Comparison of ENCODE assay signal across 1 cellular context in the genomic region with DNA sequence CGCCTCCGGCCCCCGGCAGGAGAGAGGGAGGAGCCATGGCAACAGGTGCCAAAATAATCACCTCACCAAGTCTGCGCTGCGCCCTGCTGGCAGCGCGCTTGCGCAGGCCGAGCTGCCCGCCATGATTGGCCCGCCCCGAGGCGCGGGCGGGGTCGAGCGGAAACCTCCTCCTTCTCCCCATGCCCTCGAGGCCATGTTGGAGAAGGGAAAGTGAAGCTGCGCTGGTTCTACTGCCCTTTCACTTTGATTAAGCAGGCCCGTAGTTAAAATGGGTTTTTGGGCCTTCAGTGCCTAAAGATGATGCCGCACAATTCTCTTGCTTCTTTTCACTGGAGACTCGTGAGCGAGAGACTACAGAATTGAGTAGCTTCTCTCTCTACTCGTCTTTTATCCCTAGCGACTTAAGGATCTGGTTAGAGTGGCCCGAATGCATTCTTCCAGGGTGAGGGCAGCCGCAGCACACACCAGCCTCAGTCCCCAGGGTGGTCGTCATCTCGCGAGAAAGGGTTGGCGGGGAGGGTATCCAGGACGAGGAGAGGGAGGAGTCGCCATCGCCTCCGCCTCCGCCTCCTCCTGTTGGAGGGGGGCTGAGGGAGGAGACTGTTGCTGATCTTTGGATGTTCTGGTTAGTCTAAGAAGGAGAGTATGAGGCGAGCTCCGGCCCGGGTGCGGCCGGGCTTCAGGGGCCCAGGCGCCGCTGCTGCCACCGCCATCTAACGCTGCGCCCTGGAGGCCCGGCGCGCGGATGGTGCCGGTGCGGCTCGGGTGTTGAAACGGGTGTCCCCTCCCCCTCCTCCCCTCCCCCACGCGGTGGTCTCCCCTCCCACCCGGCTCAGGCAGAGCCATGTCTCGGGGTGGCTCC.
TF ChIP-seq lines count a peak whose summit lies in the region.

A gene with protein sequence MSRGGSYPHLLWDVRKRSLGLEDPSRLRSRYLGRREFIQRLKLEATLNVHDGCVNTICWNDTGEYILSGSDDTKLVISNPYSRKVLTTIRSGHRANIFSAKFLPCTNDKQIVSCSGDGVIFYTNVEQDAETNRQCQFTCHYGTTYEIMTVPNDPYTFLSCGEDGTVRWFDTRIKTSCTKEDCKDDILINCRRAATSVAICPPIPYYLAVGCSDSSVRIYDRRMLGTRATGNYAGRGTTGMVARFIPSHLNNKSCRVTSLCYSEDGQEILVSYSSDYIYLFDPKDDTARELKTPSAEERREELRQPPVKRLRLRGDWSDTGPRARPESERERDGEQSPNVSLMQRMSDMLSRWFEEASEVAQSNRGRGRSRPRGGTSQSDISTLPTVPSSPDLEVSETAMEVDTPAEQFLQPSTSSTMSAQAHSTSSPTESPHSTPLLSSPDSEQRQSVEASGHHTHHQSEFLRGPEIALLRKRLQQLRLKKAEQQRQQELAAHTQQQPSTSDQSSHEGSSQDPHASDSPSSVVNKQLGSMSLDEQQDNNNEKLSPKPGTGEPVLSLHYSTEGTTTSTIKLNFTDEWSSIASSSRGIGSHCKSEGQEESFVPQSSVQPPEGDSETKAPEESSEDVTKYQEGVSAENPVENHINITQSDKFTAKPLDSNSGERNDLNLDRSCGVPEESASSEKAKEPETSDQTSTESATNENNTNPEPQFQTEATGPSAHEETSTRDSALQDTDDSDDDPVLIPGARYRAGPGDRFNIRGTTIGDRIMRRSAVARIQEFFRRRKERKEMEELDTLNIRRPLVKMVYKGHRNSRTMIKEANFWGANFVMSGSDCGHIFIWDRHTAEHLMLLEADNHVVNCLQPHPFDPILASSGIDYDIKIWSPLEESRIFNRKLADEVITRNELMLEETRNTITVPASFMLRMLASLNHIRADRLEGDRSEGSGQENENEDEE (plus strand): TSS at position 616 of the 862 bp plus-strand sequence. CDS start 229 bp downstream, at position 845.

TF ChIP-seq in HEK293, 187 proteins besides CTCF, POLR2A, EP300 and RAD21 (continued from another document and continues in another):
- TF ChIP-seq, protein P1, sequence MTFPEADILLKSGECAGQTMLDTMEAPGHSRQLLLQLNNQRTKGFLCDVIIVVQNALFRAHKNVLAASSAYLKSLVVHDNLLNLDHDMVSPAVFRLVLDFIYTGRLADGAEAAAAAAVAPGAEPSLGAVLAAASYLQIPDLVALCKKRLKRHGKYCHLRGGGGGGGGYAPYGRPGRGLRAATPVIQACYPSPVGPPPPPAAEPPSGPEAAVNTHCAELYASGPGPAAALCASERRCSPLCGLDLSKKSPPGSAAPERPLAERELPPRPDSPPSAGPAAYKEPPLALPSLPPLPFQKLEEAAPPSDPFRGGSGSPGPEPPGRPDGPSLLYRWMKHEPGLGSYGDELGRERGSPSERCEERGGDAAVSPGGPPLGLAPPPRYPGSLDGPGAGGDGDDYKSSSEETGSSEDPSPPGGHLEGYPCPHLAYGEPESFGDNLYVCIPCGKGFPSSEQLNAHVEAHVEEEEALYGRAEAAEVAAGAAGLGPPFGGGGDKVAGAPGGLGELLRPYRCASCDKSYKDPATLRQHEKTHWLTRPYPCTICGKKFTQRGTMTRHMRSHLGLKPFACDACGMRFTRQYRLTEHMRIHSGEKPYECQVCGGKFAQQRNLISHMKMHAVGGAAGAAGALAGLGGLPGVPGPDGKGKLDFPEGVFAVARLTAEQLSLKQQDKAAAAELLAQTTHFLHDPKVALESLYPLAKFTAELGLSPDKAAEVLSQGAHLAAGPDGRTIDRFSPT (tag by site-specific recombination; IDR thresholded peaks at IDR 0.05) = no peak
- TF ChIP-seq ZNF292 (tag by site-specific recombination; IDR thresholded peaks at IDR 0.05; ENCODE audit: borderline replicate concordance, low read depth) (no peak), GLI4 (tag by site-specific recombination; IDR thresholded peaks at IDR 0.05) (no peak), ZFP37 (tag by site-specific recombination; IDR thresholded peaks at IDR 0.05) (no peak), ZNF837 (tag by site-specific recombination; IDR thresholded peaks at IDR 0.05) (no peak), ZNF202 (tag by site-specific recombination; IDR thresholded peaks at IDR 0.05; ENCODE audit: borderline replicate concordance) (no peak), ZNF221 (tag by site-specific recombination; IDR thresholded peaks at IDR 0.05; ENCODE audit: borderline replicate concordance) (no peak), ZBTB8A (tag by site-specific recombination; IDR thresholded peaks at IDR 0.05) (peak; percentile 38; the same call in 1 of the 2 replicates), ZNF792 (tag by site-specific recombination; IDR thresholded peaks at IDR 0.05) (no peak), ZNF24 (tag by site-specific recombination; IDR thresholded peaks at IDR 0.05) (0 out of 2 replicates have a peak, but pooled peaks have one; percentile 73), ZNF266 (tag by site-specific recombination; IDR thresholded peaks at IDR 0.05; ENCODE audit: low read depth) (no peak), HOXD13 (CRISPR knock-in tag; IDR thresholded peaks at IDR 0.05; ENCODE audit: borderline replicate concordance) (no peak), KLF10 (tag by site-specific recombination; IDR thresholded peaks at IDR 0.05) (peak; percentile 68), ZBTB7A (tag by site-specific recombination; IDR thresholded peaks at IDR 0.05; ENCODE audit: low read depth) (peak; percentile 100), BCL11A (tag by site-specific recombination; IDR thresholded peaks at IDR 0.05; ENCODE audit: low read depth) (no peak), ZNF19 (tag by site-specific recombination; IDR thresholded peaks at IDR 0.05; ENCODE audit: low read depth) (no peak), YY2 (tag by site-specific recombination; IDR thresholded peaks at IDR 0.05) (peak; percentile 91), RBAK (tag by site-specific recombination; IDR thresholded peaks at IDR 0.05) (no peak), SP3 (tag by site-specific recombination; IDR thresholded peaks at IDR 0.05) (peak; percentile 98), SETDB1 (IDR thresholded peaks at IDR 0.05; ENCODE audit: insufficient read length, low read length) (no peak), ZNF555 (tag by site-specific recombination; conservative IDR thresholded peaks at IDR 0.05) (no peak), ZNF529 (tag by site-specific recombination; IDR thresholded peaks at IDR 0.05; ENCODE audit: insufficient replicate concordance) (no peak), ZNF791 (tag by site-specific recombination; IDR thresholded peaks at IDR 0.05) (no peak), ZNF585B (tag by site-specific recombination; IDR thresholded peaks at IDR 0.05) (no peak), ZNF132 (tag by site-specific recombination; IDR thresholded peaks at IDR 0.05; ENCODE audit: borderline replicate concordance) (no peak), ZNF37A (tag by site-specific recombination; IDR thresholded peaks at IDR 0.05) (no peak), ZNF501 (tag by site-specific recombination; IDR thresholded peaks at IDR 0.05) (peak; percentile 88), YY1 (tag by site-specific recombination; IDR thresholded peaks at IDR 0.05) (peak; percentile 99), ZNF341 (tag by site-specific recombination; IDR thresholded peaks at IDR 0.05; ENCODE audit: low read depth) (peak; percentile 88), OSR2 (tag by site-specific recombination; IDR thresholded peaks at IDR 0.05) (no peak), KLF9 (tag by site-specific recombination; IDR thresholded peaks at IDR 0.05; ENCODE audit: low read depth) (no peak)
- TF ChIP-seq, protein P2, sequence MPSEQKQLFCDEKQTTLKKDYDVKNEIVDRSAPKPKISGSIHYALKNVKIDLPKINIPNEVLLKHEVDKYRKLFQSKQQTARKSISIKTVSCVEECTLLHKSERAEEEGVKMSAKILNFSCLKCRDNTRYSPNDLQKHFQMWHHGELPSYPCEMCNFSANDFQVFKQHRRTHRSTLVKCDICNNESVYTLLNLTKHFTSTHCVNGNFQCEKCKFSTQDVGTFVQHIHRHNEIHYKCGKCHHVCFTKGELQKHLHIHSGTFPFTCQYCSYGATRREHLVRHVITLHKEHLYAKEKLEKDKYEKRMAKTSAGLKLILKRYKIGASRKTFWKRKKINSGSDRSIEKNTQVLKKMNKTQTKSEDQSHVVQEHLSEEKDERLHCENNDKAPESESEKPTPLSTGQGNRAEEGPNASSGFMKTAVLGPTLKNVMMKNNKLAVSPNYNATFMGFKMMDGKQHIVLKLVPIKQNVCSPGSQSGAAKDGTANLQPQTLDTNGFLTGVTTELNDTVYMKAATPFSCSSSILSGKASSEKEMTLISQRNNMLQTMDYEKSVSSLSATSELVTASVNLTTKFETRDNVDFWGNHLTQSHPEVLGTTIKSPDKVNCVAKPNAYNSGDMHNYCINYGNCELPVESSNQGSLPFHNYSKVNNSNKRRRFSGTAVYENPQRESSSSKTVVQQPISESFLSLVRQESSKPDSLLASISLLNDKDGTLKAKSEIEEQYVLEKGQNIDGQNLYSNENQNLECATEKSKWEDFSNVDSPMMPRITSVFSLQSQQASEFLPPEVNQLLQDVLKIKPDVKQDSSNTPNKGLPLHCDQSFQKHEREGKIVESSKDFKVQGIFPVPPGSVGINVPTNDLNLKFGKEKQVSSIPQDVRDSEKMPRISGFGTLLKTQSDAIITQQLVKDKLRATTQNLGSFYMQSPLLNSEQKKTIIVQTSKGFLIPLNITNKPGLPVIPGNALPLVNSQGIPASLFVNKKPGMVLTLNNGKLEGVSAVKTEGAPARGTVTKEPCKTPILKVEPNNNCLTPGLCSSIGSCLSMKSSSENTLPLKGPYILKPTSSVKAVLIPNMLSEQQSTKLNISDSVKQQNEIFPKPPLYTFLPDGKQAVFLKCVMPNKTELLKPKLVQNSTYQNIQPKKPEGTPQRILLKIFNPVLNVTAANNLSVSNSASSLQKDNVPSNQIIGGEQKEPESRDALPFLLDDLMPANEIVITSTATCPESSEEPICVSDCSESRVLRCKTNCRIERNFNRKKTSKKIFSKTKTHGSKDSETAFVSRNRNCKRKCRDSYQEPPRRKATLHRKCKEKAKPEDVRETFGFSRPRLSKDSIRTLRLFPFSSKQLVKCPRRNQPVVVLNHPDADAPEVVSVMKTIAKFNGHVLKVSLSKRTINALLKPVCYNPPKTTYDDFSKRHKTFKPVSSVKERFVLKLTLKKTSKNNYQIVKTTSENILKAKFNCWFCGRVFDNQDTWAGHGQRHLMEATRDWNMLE (tag by site-specific recombination; conservative IDR thresholded peaks at IDR 0.05; ENCODE audit: low read depth) = peak; percentile 56
- TF ChIP-seq, protein P3, sequence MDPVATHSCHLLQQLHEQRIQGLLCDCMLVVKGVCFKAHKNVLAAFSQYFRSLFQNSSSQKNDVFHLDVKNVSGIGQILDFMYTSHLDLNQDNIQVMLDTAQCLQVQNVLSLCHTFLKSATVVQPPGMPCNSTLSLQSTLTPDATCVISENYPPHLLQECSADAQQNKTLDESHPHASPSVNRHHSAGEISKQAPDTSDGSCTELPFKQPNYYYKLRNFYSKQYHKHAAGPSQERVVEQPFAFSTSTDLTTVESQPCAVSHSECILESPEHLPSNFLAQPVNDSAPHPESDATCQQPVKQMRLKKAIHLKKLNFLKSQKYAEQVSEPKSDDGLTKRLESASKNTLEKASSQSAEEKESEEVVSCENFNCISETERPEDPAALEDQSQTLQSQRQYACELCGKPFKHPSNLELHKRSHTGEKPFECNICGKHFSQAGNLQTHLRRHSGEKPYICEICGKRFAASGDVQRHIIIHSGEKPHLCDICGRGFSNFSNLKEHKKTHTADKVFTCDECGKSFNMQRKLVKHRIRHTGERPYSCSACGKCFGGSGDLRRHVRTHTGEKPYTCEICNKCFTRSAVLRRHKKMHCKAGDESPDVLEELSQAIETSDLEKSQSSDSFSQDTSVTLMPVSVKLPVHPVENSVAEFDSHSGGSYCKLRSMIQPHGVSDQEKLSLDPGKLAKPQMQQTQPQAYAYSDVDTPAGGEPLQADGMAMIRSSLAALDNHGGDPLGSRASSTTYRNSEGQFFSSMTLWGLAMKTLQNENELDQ (tag by site-specific recombination; IDR thresholded peaks at IDR 0.05; ENCODE audit: low read depth) = no peak
- TF ChIP-seq, protein P4, sequence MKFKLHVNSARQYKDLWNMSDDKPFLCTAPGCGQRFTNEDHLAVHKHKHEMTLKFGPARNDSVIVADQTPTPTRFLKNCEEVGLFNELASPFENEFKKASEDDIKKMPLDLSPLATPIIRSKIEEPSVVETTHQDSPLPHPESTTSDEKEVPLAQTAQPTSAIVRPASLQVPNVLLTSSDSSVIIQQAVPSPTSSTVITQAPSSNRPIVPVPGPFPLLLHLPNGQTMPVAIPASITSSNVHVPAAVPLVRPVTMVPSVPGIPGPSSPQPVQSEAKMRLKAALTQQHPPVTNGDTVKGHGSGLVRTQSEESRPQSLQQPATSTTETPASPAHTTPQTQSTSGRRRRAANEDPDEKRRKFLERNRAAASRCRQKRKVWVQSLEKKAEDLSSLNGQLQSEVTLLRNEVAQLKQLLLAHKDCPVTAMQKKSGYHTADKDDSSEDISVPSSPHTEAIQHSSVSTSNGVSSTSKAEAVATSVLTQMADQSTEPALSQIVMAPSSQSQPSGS (tag by site-specific recombination; IDR thresholded peaks at IDR 0.05; ENCODE audit: low read depth) = no peak; the same call in 1 of the 2 replicates
- TF ChIP-seq, protein P5, sequence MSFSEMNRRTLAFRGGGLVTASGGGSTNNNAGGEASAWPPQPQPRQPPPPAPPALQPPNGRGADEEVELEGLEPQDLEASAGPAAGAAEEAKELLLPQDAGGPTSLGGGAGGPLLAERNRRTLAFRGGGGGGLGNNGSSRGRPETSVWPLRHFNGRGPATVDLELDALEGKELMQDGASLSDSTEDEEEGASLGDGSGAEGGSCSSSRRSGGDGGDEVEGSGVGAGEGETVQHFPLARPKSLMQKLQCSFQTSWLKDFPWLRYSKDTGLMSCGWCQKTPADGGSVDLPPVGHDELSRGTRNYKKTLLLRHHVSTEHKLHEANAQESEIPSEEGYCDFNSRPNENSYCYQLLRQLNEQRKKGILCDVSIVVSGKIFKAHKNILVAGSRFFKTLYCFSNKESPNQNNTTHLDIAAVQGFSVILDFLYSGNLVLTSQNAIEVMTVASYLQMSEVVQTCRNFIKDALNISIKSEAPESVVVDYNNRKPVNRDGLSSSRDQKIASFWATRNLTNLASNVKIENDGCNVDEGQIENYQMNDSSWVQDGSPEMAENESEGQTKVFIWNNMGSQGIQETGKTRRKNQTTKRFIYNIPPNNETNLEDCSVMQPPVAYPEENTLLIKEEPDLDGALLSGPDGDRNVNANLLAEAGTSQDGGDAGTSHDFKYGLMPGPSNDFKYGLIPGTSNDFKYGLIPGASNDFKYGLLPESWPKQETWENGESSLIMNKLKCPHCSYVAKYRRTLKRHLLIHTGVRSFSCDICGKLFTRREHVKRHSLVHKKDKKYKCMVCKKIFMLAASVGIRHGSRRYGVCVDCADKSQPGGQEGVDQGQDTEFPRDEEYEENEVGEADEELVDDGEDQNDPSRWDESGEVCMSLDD (tag by site-specific recombination; IDR thresholded peaks at IDR 0.05) = no peak
- TF ChIP-seq, protein P6, sequence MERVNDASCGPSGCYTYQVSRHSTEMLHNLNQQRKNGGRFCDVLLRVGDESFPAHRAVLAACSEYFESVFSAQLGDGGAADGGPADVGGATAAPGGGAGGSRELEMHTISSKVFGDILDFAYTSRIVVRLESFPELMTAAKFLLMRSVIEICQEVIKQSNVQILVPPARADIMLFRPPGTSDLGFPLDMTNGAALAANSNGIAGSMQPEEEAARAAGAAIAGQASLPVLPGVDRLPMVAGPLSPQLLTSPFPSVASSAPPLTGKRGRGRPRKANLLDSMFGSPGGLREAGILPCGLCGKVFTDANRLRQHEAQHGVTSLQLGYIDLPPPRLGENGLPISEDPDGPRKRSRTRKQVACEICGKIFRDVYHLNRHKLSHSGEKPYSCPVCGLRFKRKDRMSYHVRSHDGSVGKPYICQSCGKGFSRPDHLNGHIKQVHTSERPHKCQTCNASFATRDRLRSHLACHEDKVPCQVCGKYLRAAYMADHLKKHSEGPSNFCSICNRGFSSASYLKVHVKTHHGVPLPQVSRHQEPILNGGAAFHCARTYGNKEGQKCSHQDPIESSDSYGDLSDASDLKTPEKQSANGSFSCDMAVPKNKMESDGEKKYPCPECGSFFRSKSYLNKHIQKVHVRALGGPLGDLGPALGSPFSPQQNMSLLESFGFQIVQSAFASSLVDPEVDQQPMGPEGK (tag by site-specific recombination; IDR thresholded peaks at IDR 0.05) = no peak
